In genomic region chr2:64522843-64523428, GRCh38 we compare ENCODE assay signal across 8 cellular contexts. TPM values are rescaled to one million over a fixed set of nuclear protein-coding genes. Genes with fewer than 3 reads are reported as not detected.
DNase-seq lines count a peak whose midpoint lies in the region; ATAC-seq and TF ChIP-seq lines count a peak whose summit lies in the region.

No MANE protein-coding gene starts in this region.

- no peaks in the 10 kb centered on the region for H3K9me3 Mint-ChIP-seq in activated CD4-positive, alpha-beta T cell treated with anti-CD3 and anti-CD28 coated beads, Interleukin-2, amount 10 ng/mL, durations not matched to agents 7 days and 5 days
- no peaks in the 10 kb centered on the region for H3K9me3 Mint-ChIP-seq in dendritic cell treated with granulocyte-macrophage colony-stimulating factor and Interleukin-4, amounts not matched to agents 40 ng/mL and 50 ng/mL, for 4 days

- peak overlapping the region; percentile 85 for H3K4me3 ChIP-seq in AG09309 (ENCODE audit: control insufficient read depth, low read depth, low read length)
- peak overlapping the region; percentile 94 for H3K4me3 ChIP-seq in HAP-1

- H3K27ac Mint-ChIP-seq in activated CD4-positive, alpha-beta T cell treated with anti-CD3 and anti-CD28 coated beads, Interleukin-2, amount 10 ng/mL, durations not matched to agents 7 days and 5 days: peak overlapping the region; percentile 99
- H3K27ac Mint-ChIP-seq in dendritic cell treated with granulocyte-macrophage colony-stimulating factor and Interleukin-4, amounts not matched to agents 40 ng/mL and 50 ng/mL, for 4 days: peak overlapping the region; percentile 99

- CTCF ChIA-PET in activated CD4-positive, alpha-beta T cell treated with anti-CD3 and anti-CD28 coated beads, Interleukin-2, amount 10 ng/mL, durations not matched to agents 7 days and 5 days (lab: Charles Lee): interaction anchor here (0.7 to 2.6 kb wide), 24 partner anchors 9 to 395 kb away, joined by 3 to 15 read pairs (median 3); partner anchors contain the start of gene SERTAD2

- H3K27me3 ChIP-seq in HAP-1 (ENCODE audit: low read depth): no peaks in the 10 kb centered on the region

- TF ChIP-seq CTCF in AG09309 (IDR thresholded peaks at IDR 0.05; ENCODE audit: control insufficient read depth, insufficient read depth, low read depth, low read length, missing control alignments): peak; percentile 77

- DNase-seq in AG09309 (ENCODE audit: low read depth) (peak; percentile 55), HAP-1 (ENCODE audit: low spot score in 2 of 2) (peak; percentile 82 to 85), NCI-H526 (lab: John Stamatoyannopoulos, UW) (peak; percentile 94 to 98), medulla oblongata (ENCODE audit: extremely low spot score) (peak; percentile 94)
- DNase-seq in activated CD4-positive, alpha-beta T cell treated with anti-CD3 and anti-CD28 coated beads, Interleukin-2, amount 10 ng/mL, durations not matched to agents 7 days and 5 days: peak; percentile 89
- DNase-seq in stimulated activated CD4-positive, alpha-beta T cell treated with anti-CD3 and anti-CD28 coated beads, TNF-alpha, amount 100 ng/mL, for 24 hours (ENCODE audit: low read depth in 3 of 3): peak; percentile 35 to 67 (median 60)

- intact Hi-C loops in dendritic cell treated with granulocyte-macrophage colony-stimulating factor and Interleukin-4, amounts not matched to agents 40 ng/mL and 50 ng/mL, for 4 days (cut with micrococcal nuclease): loop anchor here (2.0 to 5.0 kb wide), 3 partner anchors 40 to 229 kb away; no protein-coding TSS in a partner anchor

- POLR2A ChIA-PET in activated CD4-positive, alpha-beta T cell treated with anti-CD3 and anti-CD28 coated beads, Interleukin-2, amount 10 ng/mL, durations not matched to agents 7 days and 5 days (lab: Charles Lee): interaction anchor here (0.6 kb wide), 1 partner anchor 504 kb away, joined by 3 read pairs; no protein-coding TSS in a partner anchor

- peaks cover 5% of the 10 kb centered on the region for H3K27me3 Mint-ChIP-seq in activated CD4-positive, alpha-beta T cell treated with anti-CD3 and anti-CD28 coated beads, Interleukin-2, amount 10 ng/mL, durations not matched to agents 7 days and 5 days
- no peaks in the 10 kb centered on the region for H3K27me3 Mint-ChIP-seq in dendritic cell treated with granulocyte-macrophage colony-stimulating factor and Interleukin-4, amounts not matched to agents 40 ng/mL and 50 ng/mL, for 4 days

- peaks cover 33% of the 10 kb centered on the region for H3K4me1 Mint-ChIP-seq in activated CD4-positive, alpha-beta T cell treated with anti-CD3 and anti-CD28 coated beads, Interleukin-2, amount 10 ng/mL, durations not matched to agents 7 days and 5 days
- H3K4me1 Mint-ChIP-seq in dendritic cell treated with granulocyte-macrophage colony-stimulating factor and Interleukin-4, amounts not matched to agents 40 ng/mL and 50 ng/mL, for 4 days (ENCODE audit: low read depth): peaks cover 12% of the 10 kb centered on the region

- H3K9me3 ChIP-seq in HAP-1: no peaks in the 10 kb centered on the region

- peaks cover 22% of the 10 kb centered on the region for H3K4me1 ChIP-seq in HAP-1

- peaks cover 3% of the 10 kb centered on the region for H3K36me3 Mint-ChIP-seq in activated CD4-positive, alpha-beta T cell treated with anti-CD3 and anti-CD28 coated beads, Interleukin-2, amount 10 ng/mL, durations not matched to agents 7 days and 5 days (ENCODE audit: low read depth)
- peaks cover 19% of the 10 kb centered on the region for H3K36me3 Mint-ChIP-seq in dendritic cell treated with granulocyte-macrophage colony-stimulating factor and Interleukin-4, amounts not matched to agents 40 ng/mL and 50 ng/mL, for 4 days (ENCODE audit: low read depth)

- ATAC-seq in HG02938 (IDR thresholded peaks at IDR 0.05; ENCODE audit: unreplicated experiment): no peak

- H3K4me3 Mint-ChIP-seq in activated CD4-positive, alpha-beta T cell treated with anti-CD3 and anti-CD28 coated beads, Interleukin-2, amount 10 ng/mL, durations not matched to agents 7 days and 5 days: peak overlapping the region; percentile 99
- peak overlapping the region; percentile 84 for H3K4me3 Mint-ChIP-seq in dendritic cell treated with granulocyte-macrophage colony-stimulating factor and Interleukin-4, amounts not matched to agents 40 ng/mL and 50 ng/mL, for 4 days

- H3K36me3 ChIP-seq in HAP-1 (replicated peaks): no peaks in the 10 kb centered on the region

- in situ Hi-C loops in HAP-1 (cut with MboI; ENCODE audit: low sequenced_read_pairs): no loop called here

RNA-seq across cellular contexts. Expression of gene AFTPH, which starts 1.2 kb away (rescaled TPM):
- total RNA-seq in activated CD4-positive, alpha-beta T cell treated with anti-CD3 and anti-CD28 coated beads, Interleukin-2, amount 10 ng/mL, durations not matched to agents 7 days and 5 days: 10 to 100 TPM; 31.1 to 38.9 TPM
